ENCODE assay signal across 28 cellular contexts in genomic region chr10:65719790-65720189, GRCh38.
"Had no signal": no experiment of that assay in that cellular context is flagged by ENCODE, and none has a peak within 500 bp of the region (broad histone marks: within the 10 kb centered on the region; RNA-seq: fewer than 3 reads in every experiment).

No MANE protein-coding gene starts in this region.

- H3K4me1 ChIP-seq: esophagus squamous epithelium, foreskin keratinocyte, gastroesophageal sphincter, heart left ventricle, left lung, psoas muscle, sigmoid colon, spleen, testis, tibial artery had no signal

- H3K27ac ChIP-seq: coronary artery, esophagus squamous epithelium, foreskin keratinocyte, gastroesophageal sphincter, heart left ventricle, hepatocyte, left lung, ovary, psoas muscle, sigmoid colon, skin epidermis, spleen, testis, tibial artery had no signal

- H3K36me3 ChIP-seq: esophagus squamous epithelium, gastroesophageal sphincter, heart left ventricle, left lung, ovary, sigmoid colon, spleen, tibial artery had no signal

- H3K4me3 ChIP-seq: coronary artery, esophagus squamous epithelium, gastroesophageal sphincter, heart left ventricle, hepatocyte, left lung, ovary, psoas muscle, sigmoid colon, skin epidermis, spleen, testis, tibial artery had no signal

- H2AFZ ChIP-seq: hepatocyte had no signal

- H3K79me2 ChIP-seq: hepatocyte had no signal

- H3K27me3 ChIP-seq: esophagus squamous epithelium, foreskin keratinocyte, gastroesophageal sphincter, heart left ventricle, hepatocyte, left lung, ovary, sigmoid colon, spleen, testis, tibial artery had no signal

- DNase-seq: dermis blood vessel endothelial cell; effector memory CD4-positive, alpha-beta T cell; erythroblast; esophagus squamous epithelium; foreskin keratinocyte; heart left ventricle; kidney; left lung; mesendoderm; midbrain; natural killer cell; occipital lobe; ovary; posterior cingulate gyrus; psoas muscle; right cardiac atrium; sigmoid colon; spleen; stimulated activated CD4-positive, alpha-beta T cell treated with anti-CD3 and anti-CD28 coated beads, Interleukin-4, amount 100 ng/mL, for 4 hours; stimulated activated naive CD8-positive, alpha-beta T cell treated with anti-CD3 and anti-CD28 coated beads, Interleukin-15, Interleukin-2, amounts not matched to agents 100 U/mL and 50 U/mL, for 24 hours; substantia nigra; testis; tibial artery had no signal

- H3K4me2 ChIP-seq: hepatocyte had no signal

- H3K9me3 ChIP-seq: esophagus squamous epithelium, gastroesophageal sphincter, heart left ventricle, left lung, ovary, psoas muscle, sigmoid colon, spleen, testis, tibial artery had no signal

- ATAC-seq: foreskin keratinocyte; gastroesophageal sphincter; heart left ventricle; left lung; natural killer cell; psoas muscle; right cardiac atrium; stimulated activated memory B cell treated with anti-CD40 and anti-IgM and Interleukin-4, amounts not matched to agents 10 μg/mL and 1 μg/mL and 100 μg/mL, for 72 hours; stimulated activated naive CD8-positive, alpha-beta T cell treated with anti-CD3 and anti-CD28 coated beads, Interleukin-15, Interleukin-2, amounts not matched to agents 100 U/mL and 50 U/mL, for 24 hours had no signal
